In genomic region chr9:97038909-97039781, GRCh38 we compare ENCODE assay signal across 8 cellular contexts. TPM values are rescaled to one million over a fixed set of nuclear protein-coding genes. Genes with fewer than 3 reads are reported as not detected.
A peak's percentile ranks its signal among the peaks of the same experiment; 100 is the strongest.
DNase-seq lines count a peak whose midpoint lies in the region; ATAC-seq and TF ChIP-seq lines count a peak whose summit lies in the region.

Gene CTSV, minus strand, starts transcription at chr9:97039142. Its CDS starts 1,099 bp downstream, at chr9:97038043.

- peak; percentile 15 for TF ChIP-seq EP300 in neural cell (conservative IDR thresholded peaks at IDR 0.05; ENCODE audit: poor library complexity, severe bottlenecking)

- peak within 1 kb of the TSS; percentile 62 for H3K4me2 ChIP-seq in neural cell (ENCODE audit: low read length)

- H3K9me3 ChIP-seq in neural cell (ENCODE audit: low read length), result no peaks in the 10 kb centered on the region

- H3K4me3 ChIP-seq in neural cell (ENCODE audit: low read length), result peak within 1 kb of the TSS; percentile 84

- TF ChIP-seq CTCF in neural cell (IDR thresholded peaks at IDR 0.05; ENCODE audit: poor library complexity, severe bottlenecking), result no peak

- H3K9me3 Mint-ChIP-seq in activated T-helper 2 cell treated with anti-CD3 and anti-CD28 coated beads, Interferon-gamma antibody, Interleukin-2, Interleukin-4, amounts not matched to agents 10 μg/mL and 5 μg/mL and 100 μg/mL, durations not matched to agents 14 hours and 24 hours and 36 hours, result no peaks in the 10 kb centered on the region
- no peaks in the 10 kb centered on the region for H3K9me3 Mint-ChIP-seq in stimulated activated naive CD8-positive, alpha-beta T cell treated with anti-CD3 and anti-CD28 coated beads, Interleukin-15, Interleukin-2, amounts not matched to agents 100 ng/mL and 50 ng/mL, for 24 hours

- peaks cover 12% of the 10 kb centered on the region for H3K27me3 ChIP-seq in neural cell (ENCODE audit: insufficient read depth, low read depth, low read length)

- no peak within 1 kb of the TSS for H3K27ac Mint-ChIP-seq in activated T-helper 2 cell treated with anti-CD3 and anti-CD28 coated beads, Interferon-gamma antibody, Interleukin-2, Interleukin-4, amounts not matched to agents 10 μg/mL and 5 μg/mL and 100 μg/mL, durations not matched to agents 14 hours and 24 hours and 36 hours
- no peak within 1 kb of the TSS for H3K27ac Mint-ChIP-seq in stimulated activated naive CD8-positive, alpha-beta T cell treated with anti-CD3 and anti-CD28 coated beads, Interleukin-15, Interleukin-2, amounts not matched to agents 100 ng/mL and 50 ng/mL, for 24 hours

- no peaks in the 10 kb centered on the region for H3K36me3 Mint-ChIP-seq in activated T-helper 2 cell treated with anti-CD3 and anti-CD28 coated beads, Interferon-gamma antibody, Interleukin-2, Interleukin-4, amounts not matched to agents 10 μg/mL and 5 μg/mL and 100 μg/mL, durations not matched to agents 14 hours and 24 hours and 36 hours (ENCODE audit: low read depth)
- no peaks in the 10 kb centered on the region for H3K36me3 Mint-ChIP-seq in stimulated activated naive CD8-positive, alpha-beta T cell treated with anti-CD3 and anti-CD28 coated beads, Interleukin-15, Interleukin-2, amounts not matched to agents 100 ng/mL and 50 ng/mL, for 24 hours (ENCODE audit: low read depth)

- peaks cover 43% of the 10 kb centered on the region for H3K27me3 Mint-ChIP-seq in activated T-helper 2 cell treated with anti-CD3 and anti-CD28 coated beads, Interferon-gamma antibody, Interleukin-2, Interleukin-4, amounts not matched to agents 10 μg/mL and 5 μg/mL and 100 μg/mL, durations not matched to agents 14 hours and 24 hours and 36 hours (ENCODE audit: low read depth)
- peaks cover 61% of the 10 kb centered on the region for H3K27me3 Mint-ChIP-seq in stimulated activated naive CD8-positive, alpha-beta T cell treated with anti-CD3 and anti-CD28 coated beads, Interleukin-15, Interleukin-2, amounts not matched to agents 100 ng/mL and 50 ng/mL, for 24 hours

- H3K36me3 ChIP-seq in neural cell (ENCODE audit: insufficient read depth, low read length), result no peaks in the 10 kb centered on the region

- no peaks in the 10 kb centered on the region for H3K79me2 ChIP-seq in neural cell (replicated peaks; ENCODE audit: insufficient read depth, low read length)

- no peak for TF ChIP-seq RAD21 in neural cell (conservative IDR thresholded peaks at IDR 0.05)

- intact Hi-C loops in activated T-helper 2 cell treated with anti-CD3 and anti-CD28 coated beads, Interferon-gamma antibody, Interleukin-2, Interleukin-4, amounts not matched to agents 10 μg/mL and 5 μg/mL and 100 μg/mL, durations not matched to agents 14 hours and 24 hours and 36 hours (cut with micrococcal nuclease), result loop anchor here (2.0 kb wide), 1 partner anchor 182 kb away; no protein-coding TSS in a partner anchor

- no peaks in the 10 kb centered on the region for H3F3A ChIP-seq in neural cell (ENCODE audit: insufficient read depth, low read length, poor library complexity, severe bottlenecking)

- H3K27ac ChIP-seq in neural cell (ENCODE audit: low read length), result no peak within 1 kb of the TSS

- no peaks in the 10 kb centered on the region for H3K9me2 ChIP-seq in neural cell (ENCODE audit: insufficient read depth, low read length)

- peak within 1 kb of the TSS; percentile 20 for H3K9ac ChIP-seq in neural cell (ENCODE audit: low read length)

- peak; percentile 73 for DNase-seq in DMS 273 treated with DMSO at 0.1 percent for 48 hours (lab: John Stamatoyannopoulos, UW)
- peak; percentile 95 for DNase-seq in KBM-7
- DNase-seq in RKO (ENCODE audit: low spot score), result peak; percentile 94
- peak; percentile 81 for DNase-seq in activated T-helper 2 cell treated with anti-CD3 and anti-CD28 coated beads, Interferon-gamma antibody, Interleukin-2, Interleukin-4, amounts not matched to agents 10 μg/mL and 5 μg/mL and 100 μg/mL, durations not matched to agents 14 hours and 24 hours and 36 hours (ENCODE audit: low spot score)
- DNase-seq in fibroblast of the conjunctiva (ENCODE audit: low read depth), result peak; percentile 49

- ATAC-seq in GM21723 (IDR thresholded peaks at IDR 0.05; ENCODE audit: unreplicated experiment), result peak; percentile 99

- H3K4me3 Mint-ChIP-seq in activated T-helper 2 cell treated with anti-CD3 and anti-CD28 coated beads, Interferon-gamma antibody, Interleukin-2, Interleukin-4, amounts not matched to agents 10 μg/mL and 5 μg/mL and 100 μg/mL, durations not matched to agents 14 hours and 24 hours and 36 hours (ENCODE audit: low read depth), result peak within 1 kb of the TSS; percentile 79
- H3K4me3 Mint-ChIP-seq in stimulated activated naive CD8-positive, alpha-beta T cell treated with anti-CD3 and anti-CD28 coated beads, Interleukin-15, Interleukin-2, amounts not matched to agents 100 ng/mL and 50 ng/mL, for 24 hours, result peak within 1 kb of the TSS; percentile 82

- no peaks in the 10 kb centered on the region for H4K20me1 ChIP-seq in neural cell (ENCODE audit: insufficient read depth)

- H2AFZ ChIP-seq in neural cell (ENCODE audit: low read depth, low read length), result peak within 1 kb of the TSS; percentile 12

- H3K4me1 Mint-ChIP-seq in activated T-helper 2 cell treated with anti-CD3 and anti-CD28 coated beads, Interferon-gamma antibody, Interleukin-2, Interleukin-4, amounts not matched to agents 10 μg/mL and 5 μg/mL and 100 μg/mL, durations not matched to agents 14 hours and 24 hours and 36 hours (ENCODE audit: low read depth), result peaks cover 6% of the 10 kb centered on the region
- H3K4me1 Mint-ChIP-seq in stimulated activated naive CD8-positive, alpha-beta T cell treated with anti-CD3 and anti-CD28 coated beads, Interleukin-15, Interleukin-2, amounts not matched to agents 100 ng/mL and 50 ng/mL, for 24 hours (ENCODE audit: low read depth), result peaks cover 7% of the 10 kb centered on the region

- in situ Hi-C loops in KBM-7 (cut with MboI; ENCODE audit: low pct_unique_long_range_greater_than_20kb, low sequenced_read_pairs), result no loop called here

TF ChIP-seq in neural cell, 6 proteins besides CTCF, POLR2A, EP300 and RAD21:
- TF ChIP-seq MXI1 (conservative IDR thresholded peaks at IDR 0.05; ENCODE audit: poor library complexity, severe bottlenecking) (peak; percentile 78), POLR2AphosphoS5 (IDR thresholded peaks at IDR 0.05) (no peak), EZH2 (IDR thresholded peaks at IDR 0.05; ENCODE audit: borderline replicate concordance, insufficient read depth, low read length, poor library complexity, severe bottlenecking) (no peak), SMC3 (conservative IDR thresholded peaks at IDR 0.05; ENCODE audit: poor library complexity) (peak; percentile 29)
- TF ChIP-seq, protein P1, sequence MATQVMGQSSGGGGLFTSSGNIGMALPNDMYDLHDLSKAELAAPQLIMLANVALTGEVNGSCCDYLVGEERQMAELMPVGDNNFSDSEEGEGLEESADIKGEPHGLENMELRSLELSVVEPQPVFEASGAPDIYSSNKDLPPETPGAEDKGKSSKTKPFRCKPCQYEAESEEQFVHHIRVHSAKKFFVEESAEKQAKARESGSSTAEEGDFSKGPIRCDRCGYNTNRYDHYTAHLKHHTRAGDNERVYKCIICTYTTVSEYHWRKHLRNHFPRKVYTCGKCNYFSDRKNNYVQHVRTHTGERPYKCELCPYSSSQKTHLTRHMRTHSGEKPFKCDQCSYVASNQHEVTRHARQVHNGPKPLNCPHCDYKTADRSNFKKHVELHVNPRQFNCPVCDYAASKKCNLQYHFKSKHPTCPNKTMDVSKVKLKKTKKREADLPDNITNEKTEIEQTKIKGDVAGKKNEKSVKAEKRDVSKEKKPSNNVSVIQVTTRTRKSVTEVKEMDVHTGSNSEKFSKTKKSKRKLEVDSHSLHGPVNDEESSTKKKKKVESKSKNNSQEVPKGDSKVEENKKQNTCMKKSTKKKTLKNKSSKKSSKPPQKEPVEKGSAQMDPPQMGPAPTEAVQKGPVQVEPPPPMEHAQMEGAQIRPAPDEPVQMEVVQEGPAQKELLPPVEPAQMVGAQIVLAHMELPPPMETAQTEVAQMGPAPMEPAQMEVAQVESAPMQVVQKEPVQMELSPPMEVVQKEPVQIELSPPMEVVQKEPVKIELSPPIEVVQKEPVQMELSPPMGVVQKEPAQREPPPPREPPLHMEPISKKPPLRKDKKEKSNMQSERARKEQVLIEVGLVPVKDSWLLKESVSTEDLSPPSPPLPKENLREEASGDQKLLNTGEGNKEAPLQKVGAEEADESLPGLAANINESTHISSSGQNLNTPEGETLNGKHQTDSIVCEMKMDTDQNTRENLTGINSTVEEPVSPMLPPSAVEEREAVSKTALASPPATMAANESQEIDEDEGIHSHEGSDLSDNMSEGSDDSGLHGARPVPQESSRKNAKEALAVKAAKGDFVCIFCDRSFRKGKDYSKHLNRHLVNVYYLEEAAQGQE (IDR thresholded peaks at IDR 0.05; ENCODE audit: borderline replicate concordance), result no peak
TF ChIP-seq in neural cell: peak in this region for 2.

RNA-seq across cellular contexts. Expression of gene CTSV, which starts in this region (rescaled TPM):
- 0.48 and 0.78 TPM in 2 replicates for total RNA-seq in activated T-helper 2 cell treated with anti-CD3 and anti-CD28 coated beads, Interferon-gamma antibody, Interleukin-2, Interleukin-4, amounts not matched to agents 10 μg/mL and 5 μg/mL and 100 μg/mL, durations not matched to agents 14 hours and 24 hours and 36 hours
- 0.32 and 1.8 TPM in 2 replicates for polyA plus RNA-seq in neural cell
- polyA minus RNA-seq in neural cell, result 0.35 TPM in 1 of 2 replicates, not detected in the other

Comparison
In these comparisons a context has a peak if more than half of its experiments do, and no peak if none do; other contexts are left out.
1. Peak in DNase-seq in activated T-helper 2 cell treated with anti-CD3 and anti-CD28 coated beads, Interferon-gamma antibody, Interleukin-2, Interleukin-4, amounts not matched to agents 10 μg/mL and 5 μg/mL and 100 μg/mL, durations not matched to agents 14 hours and 24 hours and 36 hours; RNA of the gene not detected or under 1 TPM.